Comparison of ENCODE assay signal across 23 cellular contexts in the genomic region with DNA sequence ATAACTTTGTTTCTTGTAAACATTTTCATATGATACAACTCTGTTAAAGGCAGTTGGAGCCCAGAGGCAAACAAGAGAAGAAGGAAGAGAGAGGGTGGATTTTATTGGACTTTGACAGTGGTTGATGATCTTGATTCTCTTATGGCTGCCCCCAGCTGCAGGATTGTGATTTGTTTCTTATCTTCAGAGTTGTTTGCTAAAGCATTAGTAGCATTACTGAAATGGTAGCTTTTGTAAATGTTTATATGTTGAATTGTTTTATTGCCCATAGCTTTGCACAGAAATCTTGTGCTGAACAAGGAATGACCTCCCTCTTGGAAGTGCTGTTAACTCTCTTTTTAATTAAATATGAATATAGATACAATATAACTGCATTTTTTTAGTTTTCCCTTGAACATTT.
"Had no signal": no experiment of that assay in that cellular context is flagged by ENCODE, and none has a peak within 500 bp of the region (broad histone marks: within the 10 kb centered on the region; RNA-seq: fewer than 3 reads in every experiment).

No MANE protein-coding gene starts in this region.

- H3K9me3 ChIP-seq: adrenal gland, ascending aorta, ovary, psoas muscle, suprapubic skin, tibial artery, upper lobe of right lung had no signal

- H3K27ac ChIP-seq: adrenal gland, ascending aorta, cardiac muscle cell, heart left ventricle, left lung, ovary, psoas muscle, suprapubic skin, tibial artery, upper lobe of right lung had no signal

- H3K4me3 ChIP-seq: adrenal gland, ascending aorta, cardiac muscle cell, heart left ventricle, left lung, lung, ovary, psoas muscle, suprapubic skin, tibial artery, upper lobe of right lung had no signal

- ATAC-seq: activated T-cell treated with anti-CD3 and anti-CD28 coated beads, Interleukin-2, amount 50 U/mL, for 72 hours; heart left ventricle; naive thymus-derived CD4-positive, alpha-beta T cell; psoas muscle; stimulated activated naive B cell treated with anti-CD40 and anti-IgM and Interleukin-4, amounts not matched to agents 10 μg/mL and 1 μg/mL and 100 μg/mL, for 72 hours; upper lobe of right lung had no signal

- DNase-seq: activated CD4-positive, alpha-beta T cell treated with anti-CD3 and anti-CD28 coated beads for 4 hours; activated CD4-positive, alpha-beta T cell treated with anti-CD3 and anti-CD28 coated beads, Interleukin-2, amount 50 U/mL, for 4 hours; activated naive CD4-positive, alpha-beta T cell treated with Interleukin-2 at 50 U/mL for 16 hours; activated naive CD8-positive, alpha-beta T cell treated with anti-CD3 and anti-CD28 coated beads for 36 hours; activated T-cell treated with anti-CD3 and anti-CD28 coated beads for 4 hours; activated T-cell treated with anti-CD3 and anti-CD28 coated beads, Interleukin-2, amount 50 U/mL, for 72 hours; adrenal gland; cerebellar nuclear complex; cortex of kidney; heart left ventricle; left lung; naive thymus-derived CD4-positive, alpha-beta T cell; ovary; psoas muscle; stimulated activated CD4-positive, alpha-beta T cell treated with anti-CD3 and anti-CD28 coated beads, Interleukin-15, amount 100 ng/mL, for 24 hours; stimulated activated CD4-positive, alpha-beta T cell treated with anti-CD3 and anti-CD28 coated beads, Interleukin-2, amount 100 ng/mL, for 24 hours; stimulated activated naive B cell treated with anti-CD40 and anti-IgM and Interleukin-4, amounts not matched to agents 10 μg/mL and 1 μg/mL and 100 μg/mL, for 72 hours; tibial artery; upper lobe of right lung had no signal

- H3K36me3 ChIP-seq: adrenal gland, ascending aorta, cardiac muscle cell, heart left ventricle, left lung, ovary, suprapubic skin, tibial artery, upper lobe of right lung had no signal

- H3K4me1 ChIP-seq: adrenal gland, ascending aorta, left lung, psoas muscle, suprapubic skin, tibial artery, upper lobe of right lung had no signal

- H3K27me3 ChIP-seq: adrenal gland, ascending aorta, cardiac muscle cell, heart left ventricle, left lung, ovary, suprapubic skin, tibial artery, upper lobe of right lung had no signal
